ENCODE assay signal across 8 cellular contexts in the genomic region with DNA sequence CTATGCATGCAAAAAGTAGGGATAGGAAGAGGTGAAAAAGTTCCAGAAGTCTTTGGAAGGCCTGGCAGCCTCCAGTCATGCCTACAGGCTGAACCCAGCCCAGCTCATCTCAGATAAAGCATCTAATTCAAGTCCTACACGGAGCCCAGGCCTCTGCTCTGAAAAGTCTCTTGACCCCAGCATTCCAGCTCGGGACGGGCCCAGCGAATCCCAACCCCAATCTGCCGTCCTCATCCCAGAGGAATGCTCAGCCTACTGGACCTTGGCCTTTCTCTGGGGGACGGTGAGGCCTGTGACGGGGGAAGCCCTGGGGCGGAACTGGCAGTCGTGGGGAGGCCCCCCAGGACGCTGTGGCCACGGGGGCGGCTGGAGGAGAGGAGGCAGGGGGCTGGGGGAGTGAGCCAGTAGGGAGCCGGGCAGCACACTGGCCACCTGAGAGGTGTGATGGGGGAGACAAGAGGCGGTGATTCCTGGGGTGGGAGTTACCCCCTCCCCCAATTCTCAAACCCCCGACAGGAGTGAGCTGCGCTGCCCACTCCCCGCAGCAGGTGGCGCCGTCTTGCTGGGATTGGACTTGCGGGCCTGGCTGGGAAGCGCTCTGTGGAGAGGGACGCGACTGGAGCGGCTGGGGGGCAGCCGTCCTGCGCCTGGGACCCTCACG.
DNase-seq lines count a peak whose midpoint lies in the region; ATAC-seq and TF ChIP-seq lines count a peak whose summit lies in the region.

No MANE protein-coding gene starts in this region.

- in situ Hi-C loops in GM13976 (cut with MboI; ENCODE audit: low sequenced_read_pairs, unreplicated experiment) = loop anchor here (10.0 kb wide), 1 partner anchor 150 kb away; no protein-coding TSS in a partner anchor

- H3K9me3 ChIP-seq in Peyer's patch = no peaks in the 10 kb centered on the region
- no peaks in the 10 kb centered on the region for H3K9me3 ChIP-seq in osteoblast (ENCODE audit: low read depth, low read length)
- H3K9me3 ChIP-seq in thoracic aorta = no peaks in the 10 kb centered on the region

- no peak for TF ChIP-seq POLR2A in Peyer's patch (IDR thresholded peaks at IDR 0.05)

- H3K27me3 Mint-ChIP-seq in activated naive CD4-positive, alpha-beta T cell treated with anti-CD3 and anti-CD28 coated beads for 36 hours (ENCODE audit: low read depth) = no peaks in the 10 kb centered on the region

- peak overlapping the region; percentile 6 to 54 (median 28) for H3K4me3 ChIP-seq in Peyer's patch
- H3K4me3 ChIP-seq in osteoblast (ENCODE audit: insufficient read depth, low read length) = peak overlapping the region; percentile 67
- peak overlapping the region; percentile 78 for H3K4me3 ChIP-seq in thoracic aorta

- H3K27ac ChIP-seq in Peyer's patch (peak overlapping the region; percentile 33 to 71 (median 67)), osteoblast (ENCODE audit: low read depth, low read length) (peak overlapping the region; percentile 65), thoracic aorta (peak overlapping the region in 1 of 2 donors; percentile 38)

- CTCF ChIA-PET in activated naive CD4-positive, alpha-beta T cell treated with anti-CD3 and anti-CD28 coated beads for 36 hours (lab: Charles Lee) = interaction anchor here (0.6 to 7.9 kb wide), 16 partner anchors 12 to 634 kb away, joined by 3 to 73 read pairs (median 4); partner anchors contain the start of gene ZFP36L2

- no peaks in the 10 kb centered on the region for H3K36me3 Mint-ChIP-seq in activated naive CD4-positive, alpha-beta T cell treated with anti-CD3 and anti-CD28 coated beads for 36 hours (ENCODE audit: low read depth)

- no peaks in the 10 kb centered on the region for H3K79me2 ChIP-seq in osteoblast (ENCODE audit: insufficient read depth, low read length)

- intact Hi-C loops in activated naive CD4-positive, alpha-beta T cell treated with anti-CD3 and anti-CD28 coated beads for 36 hours (cut with micrococcal nuclease) = loop anchor here (1.0 to 10.0 kb wide), 4 partner anchors 156 to 567 kb away; no protein-coding TSS in a partner anchor

- H3K27me3 ChIP-seq in Peyer's patch = no peaks in the 10 kb centered on the region
- H3K27me3 ChIP-seq in osteoblast (ENCODE audit: insufficient read depth, low read length) = no peaks in the 10 kb centered on the region
- no peaks in the 10 kb centered on the region for H3K27me3 ChIP-seq in thoracic aorta (replicated peaks; ENCODE audit: insufficient read depth)

- ATAC-seq in thoracic aorta (ENCODE audit: insufficient number of reproducible peaks, low FRiP score, low read depth) (peak; percentile 48), GM21825 (IDR thresholded peaks at IDR 0.05; ENCODE audit: unreplicated experiment) (no peak)

- peak; percentile 42 for DNase-seq in 8988T
- peak; percentile 69 for DNase-seq in GM13976 (ENCODE audit: low spot score)
- peak; percentile 79 to 88 (median 83) for DNase-seq in Peyer's patch
- peak; percentile 69 for DNase-seq in activated naive CD4-positive, alpha-beta T cell treated with anti-CD3 and anti-CD28 coated beads for 36 hours
- peak; percentile 85 for DNase-seq in glomerular visceral epithelial cell (ENCODE audit: extremely low spot score)
- DNase-seq in osteoblast (ENCODE audit: insufficient read length, low spot score, missing footprints) = peak; percentile 96
- no peak for DNase-seq in thoracic aorta (ENCODE audit: low spot score)

- H3K9me3 Mint-ChIP-seq in activated naive CD4-positive, alpha-beta T cell treated with anti-CD3 and anti-CD28 coated beads for 36 hours = no peaks in the 10 kb centered on the region

- no peak overlapping the region for H3K27ac Mint-ChIP-seq in activated naive CD4-positive, alpha-beta T cell treated with anti-CD3 and anti-CD28 coated beads for 36 hours

- H3K4me3 Mint-ChIP-seq in activated naive CD4-positive, alpha-beta T cell treated with anti-CD3 and anti-CD28 coated beads for 36 hours = no peak overlapping the region

- H2AFZ ChIP-seq in osteoblast (ENCODE audit: low read length) = peak overlapping the region; percentile 92

- no peaks in the 10 kb centered on the region for H4K20me1 ChIP-seq in osteoblast (ENCODE audit: insufficient read depth, low read length)

- H3K4me1 ChIP-seq in Peyer's patch = peaks cover 0 to 17% (median 6%) of the 10 kb centered on the region in 4 donors
- peaks cover 31% of the 10 kb centered on the region for H3K4me1 ChIP-seq in osteoblast (ENCODE audit: insufficient read depth, low read length)
- peaks cover 4 to 16% of the 10 kb centered on the region in 2 donors for H3K4me1 ChIP-seq in thoracic aorta (ENCODE audit: control insufficient read depth in 1 of 2, low read depth in 2 of 2)

- TF ChIP-seq CTCF in GM13976 (IDR thresholded peaks at IDR 0.05; ENCODE audit: borderline replicate concordance, control extremely low read depth, extremely low read depth, insufficient read depth, missing control alignments) (peak; percentile 78), Peyer's patch (IDR thresholded peaks at IDR 0.05) (peak; percentile 49 to 93 (median 88)), osteoblast (IDR thresholded peaks at IDR 0.05; ENCODE audit: extremely low read depth, low read depth, low read length) (peak; percentile 76), thoracic aorta (IDR thresholded peaks at IDR 0.05) (peak; percentile 98)

- peaks cover 13% of the 10 kb centered on the region for H3K4me1 Mint-ChIP-seq in activated naive CD4-positive, alpha-beta T cell treated with anti-CD3 and anti-CD28 coated beads for 36 hours (ENCODE audit: low read depth)

- peak overlapping the region; percentile 83 for H3K4me2 ChIP-seq in osteoblast (ENCODE audit: insufficient read depth, low read length)

- H3K36me3 ChIP-seq in Peyer's patch (no peaks in the 10 kb centered on the region), osteoblast (ENCODE audit: insufficient read depth, low read length) (no peaks in the 10 kb centered on the region), thoracic aorta (no peaks in the 10 kb centered on the region)

Comparison
In these comparisons a context has a peak if more than half of its experiments do, and no peak if none do; other contexts are left out.
1. H3K4me3 ChIP-seq: peak in every context shown above with its lines; median percentile 78 in thoracic aorta; 67 in osteoblast; 28 in Peyer's patch.